1 cellular context compared by ENCODE assay signal in the genomic region with DNA sequence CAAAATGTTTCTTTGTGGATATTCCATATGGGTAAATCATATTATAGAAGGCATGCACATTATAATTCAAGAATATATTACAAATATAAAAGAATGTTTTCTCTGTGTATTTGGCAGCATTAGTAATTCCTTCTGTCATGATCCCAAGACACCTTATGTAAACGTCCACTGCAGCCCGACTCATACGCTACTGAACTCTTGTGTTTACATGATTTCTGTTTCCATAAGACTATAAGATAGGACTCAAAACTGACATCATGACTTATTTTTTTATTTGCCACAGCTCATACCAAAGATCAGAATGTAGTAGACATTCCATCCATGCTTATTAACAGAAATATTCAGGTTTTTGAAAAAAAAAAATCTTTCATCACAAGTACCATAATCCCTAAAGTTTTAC.
TF ChIP-seq lines count a peak whose summit lies in the region.

No MANE protein-coding gene starts in this region.

TF ChIP-seq in endothelial cell of umbilical vein, 7 proteins besides CTCF, POLR2A, EP300 and RAD21 (continued from another document):
- TF ChIP-seq MYC (IDR thresholded peaks at IDR 0.05; ENCODE audit: low read depth, low read length): no peak
